Comparison of ENCODE assay signal across 8 cellular contexts in genomic region chr3:187139126-187139894, GRCh38. TPM values are rescaled to one million over a fixed set of nuclear protein-coding genes. Genes with fewer than 3 reads are reported as not detected.
A peak's percentile ranks its signal among the peaks of the same experiment; 100 is the strongest.
DNase-seq lines count a peak whose midpoint lies in the region; ATAC-seq and TF ChIP-seq lines count a peak whose summit lies in the region.

TSS of gene RPL39L (minus strand) at chr3:187139496. CDS start at chr3:187121300, 18,196 bp downstream.

- H3K4me3 Mint-ChIP-seq in activated T-helper 2 cell treated with anti-CD3 and anti-CD28 coated beads, Interferon-gamma antibody, Interleukin-2, Interleukin-4, amounts not matched to agents 10 μg/mL and 5 μg/mL and 100 μg/mL, durations not matched to agents 14 hours and 24 hours and 36 hours (ENCODE audit: low read depth) = peak within 1 kb of the TSS; percentile 89

- peaks cover 26% of the 10 kb centered on the region for H3K79me2 ChIP-seq in PC-9 (ENCODE audit: low read depth)

- H3K9ac ChIP-seq in subcutaneous abdominal adipose tissue (ENCODE audit: low read length in 5 of 5) = peak within 1 kb of the TSS in 4 of 5 donors; percentile 55 to 69 (median 63)

- H4K20me1 ChIP-seq in PC-9 (ENCODE audit: insufficient read depth) = no peaks in the 10 kb centered on the region

- H3K4me1 ChIP-seq in PC-9 (replicated peaks; ENCODE audit: insufficient read depth) (peaks cover 22% of the 10 kb centered on the region), neuron (ENCODE audit: insufficient read depth, low read length) (no peaks in the 10 kb centered on the region), subcutaneous abdominal adipose tissue (ENCODE audit: control insufficient read depth in 5 of 5, insufficient read depth in 5 of 5, low read length in 5 of 5) (peaks cover 0 to 12% (median 11%) of the 10 kb centered on the region in 5 donors)

- peaks cover 19% of the 10 kb centered on the region for H3F3A ChIP-seq in PC-9 (ENCODE audit: insufficient read depth, low read depth)

- H3K27ac Mint-ChIP-seq in activated T-helper 2 cell treated with anti-CD3 and anti-CD28 coated beads, Interferon-gamma antibody, Interleukin-2, Interleukin-4, amounts not matched to agents 10 μg/mL and 5 μg/mL and 100 μg/mL, durations not matched to agents 14 hours and 24 hours and 36 hours = peak within 1 kb of the TSS; percentile 94

- H3K4me2 ChIP-seq in PC-9 = peak within 1 kb of the TSS; percentile 72

- H2AFZ ChIP-seq in PC-9 (peak within 1 kb of the TSS; percentile 92), neuron (ENCODE audit: low read depth, low read length) (peak within 1 kb of the TSS; percentile 78)

- H3K27ac ChIP-seq in PC-9 (peak within 1 kb of the TSS; percentile 57), subcutaneous abdominal adipose tissue (ENCODE audit: low read depth, low read length) (no peak within 1 kb of the TSS)

- peaks cover 44% of the 10 kb centered on the region for H3K36me3 Mint-ChIP-seq in activated T-helper 2 cell treated with anti-CD3 and anti-CD28 coated beads, Interferon-gamma antibody, Interleukin-2, Interleukin-4, amounts not matched to agents 10 μg/mL and 5 μg/mL and 100 μg/mL, durations not matched to agents 14 hours and 24 hours and 36 hours (ENCODE audit: low read depth)

- H3K27me3 Mint-ChIP-seq in activated T-helper 2 cell treated with anti-CD3 and anti-CD28 coated beads, Interferon-gamma antibody, Interleukin-2, Interleukin-4, amounts not matched to agents 10 μg/mL and 5 μg/mL and 100 μg/mL, durations not matched to agents 14 hours and 24 hours and 36 hours (ENCODE audit: low read depth) = no peaks in the 10 kb centered on the region

- TF ChIP-seq CTCF in PC-9 (conservative IDR thresholded peaks at IDR 0.05) = peak; percentile 99
- peak; percentile 98 for TF ChIP-seq CTCF in foreskin fibroblast (IDR thresholded peaks at IDR 0.05; ENCODE audit: low read depth, low read length)

- POLR2A ChIA-PET in PC-9 (lab: Charles Lee; ENCODE audit: unreplicated experiment) = interaction anchor here (0.5 to 0.9 kb wide), 10 partner anchors 47 to 1058 kb away, joined by 3 to 11 read pairs (median 4); partner anchors contain the start of genes BCL6, DNAJB11 and RTP4

- intact Hi-C loops in PC-9 (cut with micrococcal nuclease; ENCODE audit: unreplicated experiment) = loop anchor here (1.0 to 5.0 kb wide), 7 partner anchors 25 to 313 kb away; no protein-coding TSS in a partner anchor
- intact Hi-C loops in activated T-helper 2 cell treated with anti-CD3 and anti-CD28 coated beads, Interferon-gamma antibody, Interleukin-2, Interleukin-4, amounts not matched to agents 10 μg/mL and 5 μg/mL and 100 μg/mL, durations not matched to agents 14 hours and 24 hours and 36 hours (cut with micrococcal nuclease) = loop anchor here (1.0 to 10.0 kb wide), 7 partner anchors 9 to 1205 kb away; partner anchors contain the start of genes RTP4, ST6GAL1 and TRA2B

- no TSS peak for BruUV-seq in PC-9 (replicated peaks; lab: Mats Ljungman, UMichigan)

- H3K4me3 ChIP-seq in PC-9 (peak within 1 kb of the TSS; percentile 73), foreskin fibroblast (ENCODE audit: low read depth in 1 of 2, low read length in 2 of 2) (peak within 1 kb of the TSS; percentile 65 to 75), neuron (ENCODE audit: low read length) (peak within 1 kb of the TSS; percentile 52), subcutaneous abdominal adipose tissue (ENCODE audit: low read depth in 1 of 5, low read length in 5 of 5) (peak within 1 kb of the TSS; percentile 72 to 83 (median 83))

- H3K9me2 ChIP-seq in PC-9 (ENCODE audit: insufficient read depth) = no peaks in the 10 kb centered on the region

- peak; percentile 99 for ATAC-seq in GM19452 (IDR thresholded peaks at IDR 0.05; ENCODE audit: unreplicated experiment)
- ATAC-seq in HG03575 (IDR thresholded peaks at IDR 0.05; ENCODE audit: extremely low read depth, insufficient number of reproducible peaks, low FRiP score, unreplicated experiment) = peak; percentile 80

- H3K9me3 ChIP-seq in PC-9 (ENCODE audit: insufficient read depth, low read depth) = 0 out of 2 replicates have a peak, but pooled peaks cover 2% of the 10 kb centered on the region
- H3K9me3 ChIP-seq in neuron (ENCODE audit: low read length) = no peaks in the 10 kb centered on the region
- H3K9me3 ChIP-seq in subcutaneous abdominal adipose tissue (ENCODE audit: control insufficient read depth in 5 of 5, low read length in 5 of 5) = no peaks in the 10 kb centered on the region

- H3K27me3 ChIP-seq in PC-9 (ENCODE audit: insufficient read depth, low read depth) (no peaks in the 10 kb centered on the region), neuron (ENCODE audit: insufficient read depth, low read length) (no peaks in the 10 kb centered on the region), subcutaneous abdominal adipose tissue (ENCODE audit: control insufficient read depth in 5 of 5, insufficient read depth in 4 of 5, low read length in 5 of 5) (no peaks in the 10 kb centered on the region)

- peaks cover 40% of the 10 kb centered on the region for H3K9me3 Mint-ChIP-seq in activated T-helper 2 cell treated with anti-CD3 and anti-CD28 coated beads, Interferon-gamma antibody, Interleukin-2, Interleukin-4, amounts not matched to agents 10 μg/mL and 5 μg/mL and 100 μg/mL, durations not matched to agents 14 hours and 24 hours and 36 hours

- DNase-seq in COR-L47 (lab: John Stamatoyannopoulos, UW) = peak; percentile 22
- peak; percentile 83 to 92 for DNase-seq in PC-9
- DNase-seq in activated T-helper 2 cell treated with anti-CD3 and anti-CD28 coated beads, Interferon-gamma antibody, Interleukin-2, Interleukin-4, amounts not matched to agents 10 μg/mL and 5 μg/mL and 100 μg/mL, durations not matched to agents 14 hours and 24 hours and 36 hours (ENCODE audit: low spot score) = peak; percentile 91
- DNase-seq in foreskin fibroblast = peak; percentile 77 to 93

- peaks cover 32% of the 10 kb centered on the region for H3K4me1 Mint-ChIP-seq in activated T-helper 2 cell treated with anti-CD3 and anti-CD28 coated beads, Interferon-gamma antibody, Interleukin-2, Interleukin-4, amounts not matched to agents 10 μg/mL and 5 μg/mL and 100 μg/mL, durations not matched to agents 14 hours and 24 hours and 36 hours (ENCODE audit: low read depth)

- H3K36me3 ChIP-seq in PC-9 (ENCODE audit: low read depth) (peaks cover 12% of the 10 kb centered on the region; the same call in 1 of the 2 replicates), neuron (ENCODE audit: insufficient read depth, low read length) (no peaks in the 10 kb centered on the region), subcutaneous abdominal adipose tissue (ENCODE audit: control insufficient read depth in 5 of 5, insufficient read depth in 5 of 5, low read length in 5 of 5) (no peaks in the 10 kb centered on the region)

- CTCF ChIA-PET in PC-9 (lab: Charles Lee) = interaction anchor here (0.5 to 2.2 kb wide), 17 partner anchors 10 to 1996 kb away, joined by 3 to 29 read pairs (median 6); no protein-coding TSS in a partner anchor

RNA-seq across cellular contexts. Expression of gene RPL39L, which starts in this region (rescaled TPM):
- 73.9 and 81.3 TPM in 2 replicates for total RNA-seq in PC-9 (2021)
- total RNA-seq in activated T-helper 2 cell treated with anti-CD3 and anti-CD28 coated beads, Interferon-gamma antibody, Interleukin-2, Interleukin-4, amounts not matched to agents 10 μg/mL and 5 μg/mL and 100 μg/mL, durations not matched to agents 14 hours and 24 hours and 36 hours = 11.0 and 13.0 TPM in 2 replicates

Comparison
In these comparisons a context has a peak if more than half of its experiments do, and no peak if none do; other contexts are left out.
1. DNase-seq: peak in every context shown above with its lines; median percentile 91 in activated T-helper 2 cell treated with anti-CD3 and anti-CD28 coated beads, Interferon-gamma antibody, Interleukin-2, Interleukin-4, amounts not matched to agents 10 μg/mL and 5 μg/mL and 100 μg/mL, durations not matched to agents 14 hours and 24 hours and 36 hours; 88 in PC-9; 85 in foreskin fibroblast; 22 in COR-L47.